8 cellular contexts compared by ENCODE assay signal in genomic region chr18:616380-616995, GRCh38. TPM values are rescaled to one million over a fixed set of nuclear protein-coding genes. Genes with fewer than 3 reads are reported as not detected.
DNase-seq lines count a peak whose midpoint lies in the region; ATAC-seq and TF ChIP-seq lines count a peak whose summit lies in the region.

No MANE protein-coding gene starts in this region.

- DNase-seq in D341Med (ENCODE audit: low spot score) = peak; percentile 71
- peak; percentile 35 for DNase-seq in HCT116 (ENCODE audit: low read depth, low spot score)
- peak; percentile 17 for DNase-seq in NOMO-1 treated with dmso at 0.1 percent for 144 hours (lab: John Stamatoyannopoulos, UW; ENCODE audit: unreplicated experiment)
- no peak for DNase-seq in effector memory CD8-positive, alpha-beta T cell
- peak in 1 of 3 donors; percentile 15 for DNase-seq in mucosa of descending colon
- DNase-seq in DMS153 (lab: John Stamatoyannopoulos, UW) = no peak

- ATAC-seq in HCT116 (peak; percentile 78), mucosa of descending colon (peak; percentile 58), HG02981 (IDR thresholded peaks at IDR 0.05; ENCODE audit: unreplicated experiment) (no peak), HG03135 (IDR thresholded peaks at IDR 0.05; ENCODE audit: unreplicated experiment) (no peak)
- ATAC-seq in effector memory CD8-positive, alpha-beta T cell (replicated peaks) = peak; percentile 36

- H3K9me3 Mint-ChIP-seq in effector memory CD8-positive, alpha-beta T cell = no peaks in the 10 kb centered on the region

- H3K4me3 Mint-ChIP-seq in effector memory CD8-positive, alpha-beta T cell = no peak overlapping the region

- no peak overlapping the region for H3K4me2 ChIP-seq in HCT116 (ENCODE audit: low read length)

- no peak overlapping the region for H3K27ac ChIP-seq in HCT116 (ENCODE audit: low read depth, low read length)

- no peak for TF ChIP-seq POLR2A in HCT116 (IDR thresholded peaks at IDR 0.05; ENCODE audit: borderline replicate concordance, extremely low read depth, insufficient read depth, insufficient read length)

- H3K36me3 ChIP-seq in HCT116 (ENCODE audit: control insufficient read depth in 1 of 2, insufficient read depth in 2 of 2, low read length in 2 of 2) (no peaks in the 10 kb centered on the region), mucosa of descending colon (ENCODE audit: low read depth) (no peaks in the 10 kb centered on the region)

- H3K79me2 ChIP-seq in HCT116 (ENCODE audit: insufficient read depth, low read length) = no peaks in the 10 kb centered on the region

- CTCF ChIA-PET in HCT116 (lab: Charles Lee) = interaction anchor here (0.8 kb wide), 1 partner anchor 325 kb away, joined by 3 read pairs; no protein-coding TSS in a partner anchor

- no peaks in the 10 kb centered on the region for H4K20me1 ChIP-seq in HCT116 (ENCODE audit: insufficient read depth)

- peaks cover 12 to 26% of the 10 kb centered on the region in 2 donors for H3K27me3 Mint-ChIP-seq in effector memory CD8-positive, alpha-beta T cell

- BruUV-seq in HCT116 (replicated peaks; lab: Mats Ljungman, UMichigan) = no TSS peak

- no peaks in the 10 kb centered on the region for H3K4me1 Mint-ChIP-seq in effector memory CD8-positive, alpha-beta T cell (ENCODE audit: low read depth in 2 of 2)

- H3K9me2 ChIP-seq in HCT116 (ENCODE audit: insufficient read depth) = no peaks in the 10 kb centered on the region

- TF ChIP-seq RAD21 in HCT116 (IDR thresholded peaks at IDR 0.05; ENCODE audit: low read depth) = peak; percentile 85

- TF ChIP-seq CTCF in HCT116 (IDR thresholded peaks at IDR 0.05 in 2 of 3, conservative IDR thresholded peaks at IDR 0.05 in 1 of 3; ENCODE audit: borderline replicate concordance in 1 of 3, insufficient read depth in 1 of 3, low read depth in 2 of 3, low read length in 2 of 3) = peak; percentile 62 to 76 (median 69)
- TF ChIP-seq CTCF in mucosa of descending colon (IDR thresholded peaks at IDR 0.05) = peak; percentile 21

- H3K36me3 Mint-ChIP-seq in effector memory CD8-positive, alpha-beta T cell (ENCODE audit: insufficient read depth) = no peaks in the 10 kb centered on the region

- no peak overlapping the region for H3K9ac ChIP-seq in HCT116 (ENCODE audit: low read length)

- H3K9me3 ChIP-seq in HCT116 (ENCODE audit: control insufficient read depth in 1 of 2, insufficient read depth in 1 of 2, low read depth in 1 of 2, low read length in 2 of 2) (no peaks in the 10 kb centered on the region), mucosa of descending colon (no peaks in the 10 kb centered on the region)

- H3K4me1 ChIP-seq in HCT116 (ENCODE audit: control insufficient read depth in 1 of 2, insufficient read depth in 2 of 2, low read length in 2 of 2) (no peaks in the 10 kb centered on the region), mucosa of descending colon (ENCODE audit: low read depth) (no peaks in the 10 kb centered on the region)

- RAD21 ChIA-PET in HCT116 (lab: Charles Lee; ENCODE audit: low non-redundant PET in 1 of 2, low total read pairs in 2 of 2, uncharacterized antibody in 2 of 2, unreplicated experiment in 2 of 2) = no interaction called here

- H3K27me3 ChIP-seq in HCT116 (ENCODE audit: insufficient read depth, low read length) = no peaks in the 10 kb centered on the region

- H2AFZ ChIP-seq in HCT116 (ENCODE audit: low read depth, low read length, poor library complexity, severe bottlenecking) = no peak overlapping the region

- H3K4me3 ChIP-seq in HCT116 (replicated peaks in 1 of 2; ENCODE audit: low read depth in 1 of 2, low read length in 2 of 2) (no peak overlapping the region), mucosa of descending colon (no peak overlapping the region)

- POLR2A ChIA-PET in HCT116 (lab: Charles Lee) = no interaction called here

- intact Hi-C loops in HCT116 (cut with micrococcal nuclease) (loop anchor here (1.0 to 5.0 kb wide), 3 partner anchors 19 to 330 kb away; no protein-coding TSS in a partner anchor), mucosa of descending colon (cut with DNase I, micrococcal nuclease) (loop anchor here (10.0 kb wide), 2 partner anchors 322 to 332 kb away; no protein-coding TSS in a partner anchor)

- no peak overlapping the region for H3K27ac Mint-ChIP-seq in effector memory CD8-positive, alpha-beta T cell

TF ChIP-seq in HCT116, 20 proteins besides CTCF, POLR2A, EP300 and RAD21:
- TF ChIP-seq CBX3 (IDR thresholded peaks at IDR 0.05; ENCODE audit: low read depth) = no peak
- no peak for TF ChIP-seq TCF7L2 (IDR thresholded peaks at IDR 0.05; ENCODE audit: borderline replicate concordance, extremely low read depth, insufficient read depth, insufficient read length)
- TF ChIP-seq ZBTB33 (IDR thresholded peaks at IDR 0.05; ENCODE audit: extremely low read depth, insufficient replicate concordance, low read length) = no peak
- no peak for TF ChIP-seq SRF (IDR thresholded peaks at IDR 0.05; ENCODE audit: low read depth)
- TF ChIP-seq ELF1 (IDR thresholded peaks at IDR 0.05; ENCODE audit: borderline replicate concordance, low read depth) = no peak

RNA-seq across cellular contexts. Expression of gene CLUL1, which starts 19.7 kb away (rescaled TPM):
- total RNA-seq in HCT116 (2021; ENCODE audit: unreplicated experiment) (0.91 TPM), mucosa of descending colon (not detected)
- polyA plus RNA-seq in HCT116 (2012) = 0.55 and 0.90 TPM in 2 replicates

RNA-seq across cellular contexts. Expression of gene CETN1, which starts 36.3 kb away (rescaled TPM):
- total RNA-seq in HCT116 (2021; ENCODE audit: unreplicated experiment) (not detected), mucosa of descending colon (not detected)
- not detected in 2 replicates for polyA plus RNA-seq in HCT116 (2012)

RNA-seq across cellular contexts. Expression of gene TYMS, which starts 41.0 kb away (rescaled TPM):
- total RNA-seq in HCT116 (2021; ENCODE audit: unreplicated experiment) = 245 TPM
- 197 and 211 TPM in 2 replicates for polyA plus RNA-seq in HCT116 (2012)
- total RNA-seq in mucosa of descending colon = 10 to 100 TPM in 2 of 3 donors, 1 to 10 TPM in 1; 7.2 to 42.1 (median 16.3) TPM

Comparison
In these comparisons a context has a peak if more than half of its experiments do, and no peak if none do; other contexts are left out.
1. DNase-seq: peak in D341Med (single experiment), HCT116 (single experiment) and NOMO-1 treated with dmso at 0.1 percent for 144 hours (single experiment); none in effector memory CD8-positive, alpha-beta T cell (0 of 3) and DMS153 (single experiment).
2. ATAC-seq: peak in HCT116 (single experiment), effector memory CD8-positive, alpha-beta T cell (single experiment) and mucosa of descending colon (single experiment); none in HG02981 (single experiment) and HG03135 (single experiment).